19 cellular contexts compared by ENCODE assay signal in the genomic region with DNA sequence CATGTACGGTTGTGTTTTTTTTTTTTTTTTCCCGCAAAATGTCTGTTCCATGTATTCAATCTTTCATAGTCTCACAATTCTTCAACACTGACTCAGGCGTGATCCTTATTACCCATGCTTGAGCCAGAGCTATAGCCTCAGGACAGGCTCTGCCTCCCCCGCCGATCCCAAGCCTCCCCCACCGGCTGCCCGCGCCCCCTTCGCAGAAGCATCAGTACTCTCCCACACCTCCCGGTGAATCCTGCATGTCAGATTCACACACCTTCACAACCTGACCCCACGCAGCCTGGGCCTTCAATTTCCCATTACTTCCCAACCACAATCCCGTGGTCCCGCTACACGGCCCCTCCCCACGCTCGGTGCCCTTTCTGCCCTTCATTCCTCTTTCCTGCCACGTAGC.
A peak's percentile ranks its signal among the peaks of the same experiment; 100 is the strongest.
DNase-seq lines count a peak whose midpoint lies in the region; ATAC-seq and TF ChIP-seq lines count a peak whose summit lies in the region.
"Had no signal": no experiment of that assay in that cellular context is flagged by ENCODE, and none has a peak within 500 bp of the region (broad histone marks: within the 10 kb centered on the region; RNA-seq: fewer than 3 reads in every experiment).

No MANE protein-coding gene starts in this region.

- no peaks in the 10 kb centered on the region for H3K9me3 Mint-ChIP-seq in natural killer cell treated with Interleukin-12 subunit alpha and Interleukin-12 subunit beta and Interleukin-15 and Interleukin-18, amount 100 ng/mL, for 72 hours
- H3K9me3 Mint-ChIP-seq in natural killer cell (no peaks in the 10 kb centered on the region), WTC11 (peaks cover 3% of the 10 kb centered on the region; the same call in 1 of the 2 replicates), nephron (peaks cover 3% of the 10 kb centered on the region)
- H3K9me3 Mint-ChIP-seq: H9, HFFc6 had no signal

- H3K4me1 ChIP-seq in testis (no peaks in the 10 kb centered on the region), adrenal gland (replicated peaks in 1 of 2) (no peaks in the 10 kb centered on the region)

- peaks cover 8 to 14% of the 10 kb centered on the region in 2 donors for H3K4me1 Mint-ChIP-seq in natural killer cell treated with Interleukin-12 subunit alpha and Interleukin-12 subunit beta and Interleukin-15 and Interleukin-18, amount 100 ng/mL, for 72 hours (ENCODE audit: low read depth in 2 of 2)
- peaks cover 9 to 10% of the 10 kb centered on the region in 2 donors for H3K4me1 Mint-ChIP-seq in natural killer cell
- H3K4me1 Mint-ChIP-seq in WTC11 = peaks cover 30% of the 10 kb centered on the region
- peaks cover 19% of the 10 kb centered on the region for H3K4me1 Mint-ChIP-seq in nephron
- H3K4me1 Mint-ChIP-seq: CD4-positive, alpha-beta memory T cell had no signal

- no peak for ATAC-seq in natural killer cell treated with Interleukin-12 subunit alpha and Interleukin-12 subunit beta and Interleukin-15 and Interleukin-18, amount 100 ng/mL, for 72 hours
- no peak for ATAC-seq in natural killer cell
- ATAC-seq in WTC11 = no peak
- ATAC-seq: HCT116 had no signal

- POLR2A ChIA-PET in WTC11 (lab: Charles Lee) = interaction anchor here (0.7 kb wide), 1 partner anchor 601 kb away, joined by 4 read pairs; no protein-coding TSS in a partner anchor

- H3K36me3 ChIP-seq in testis (ENCODE audit: low read depth, missing control alignments) = no peaks in the 10 kb centered on the region
- H3K36me3 ChIP-seq in adrenal gland (replicated peaks in 1 of 2) = no peaks in the 10 kb centered on the region

- peak overlapping the region; percentile 57 to 80 for H3K27ac Mint-ChIP-seq in natural killer cell treated with Interleukin-12 subunit alpha and Interleukin-12 subunit beta and Interleukin-15 and Interleukin-18, amount 100 ng/mL, for 72 hours
- H3K27ac Mint-ChIP-seq in natural killer cell (no peak overlapping the region), WTC11 (peak overlapping the region; percentile 71), nephron (peak overlapping the region in 2 of 3 experiments; percentile 15 to 61)
- H3K27ac Mint-ChIP-seq: CD4-positive, alpha-beta memory T cell; HFFc6 had no signal

- H3K4me3 Mint-ChIP-seq in natural killer cell treated with Interleukin-12 subunit alpha and Interleukin-12 subunit beta and Interleukin-15 and Interleukin-18, amount 100 ng/mL, for 72 hours = no peak overlapping the region
- H3K4me3 Mint-ChIP-seq in natural killer cell = no peak overlapping the region
- no peak overlapping the region for H3K4me3 Mint-ChIP-seq in WTC11
- peak overlapping the region in 2 of 3 experiments; percentile 10 to 16 for H3K4me3 Mint-ChIP-seq in nephron
- H3K4me3 Mint-ChIP-seq: CD4-positive, alpha-beta memory T cell; H9; HFFc6 had no signal

- no peak for DNase-seq in natural killer cell treated with Interleukin-12 subunit alpha and Interleukin-12 subunit beta and Interleukin-15 and Interleukin-18, amount 100 ng/mL, for 72 hours (ENCODE audit: low spot score)
- no peak for DNase-seq in natural killer cell
- DNase-seq in WTC11 (ENCODE audit: low spot score) = no peak
- peak; percentile 22 for DNase-seq in testis
- DNase-seq in NOMO-1 treated with DMSO at 0.1 percent for 48 hours (lab: John Stamatoyannopoulos, UW; ENCODE audit: unreplicated experiment) = no peak
- no peak for DNase-seq in adrenal gland
- no peak for DNase-seq in NCI-H2171 (lab: John Stamatoyannopoulos, UW)
- DNase-seq: C1 segment of cervical spinal cord; Calu3; CD4-positive, alpha-beta memory T cell; COR-L47; DMS53; DMS79 treated with DMSO at 0.1 percent for 48 hours; GF-D8; GM23248; H9; HFFc6 had no signal

- WGBS in testis, 2 donors = 41 to 50% methylated on average over 16 to 17 of the region's 17 CpGs
- WGBS in adrenal gland, 4 donors = 70 to 84% (median 78%) methylated on average over 16 to 17 of the region's 17 CpGs

- intact Hi-C loops in natural killer cell (cut with micrococcal nuclease) (no loop called here), testis (cut with DNase I; ENCODE audit: low total_unique reads) (no loop called here), adrenal gland (cut with DNase I) (no loop called here)

- no peaks in the 10 kb centered on the region for H3K9me3 ChIP-seq in testis
- H3K9me3 ChIP-seq in adrenal gland (replicated peaks in 1 of 3) = no peaks in the 10 kb centered on the region

- H3K27me3 Mint-ChIP-seq in natural killer cell treated with Interleukin-12 subunit alpha and Interleukin-12 subunit beta and Interleukin-15 and Interleukin-18, amount 100 ng/mL, for 72 hours = peaks cover 2 to 8% of the 10 kb centered on the region in 2 donors
- H3K27me3 Mint-ChIP-seq in natural killer cell (ENCODE audit: low read depth in 2 of 2) (peaks cover 3 to 17% of the 10 kb centered on the region in 2 donors), WTC11 (ENCODE audit: low read depth) (no peaks in the 10 kb centered on the region; the same call in 1 of the 2 replicates), nephron (ENCODE audit: low read depth) (peaks cover 8% of the 10 kb centered on the region)

- peaks cover 4% of the 10 kb centered on the region for H3K36me3 Mint-ChIP-seq in natural killer cell treated with Interleukin-12 subunit alpha and Interleukin-12 subunit beta and Interleukin-15 and Interleukin-18, amount 100 ng/mL, for 72 hours
- H3K36me3 Mint-ChIP-seq in natural killer cell (no peaks in the 10 kb centered on the region), WTC11 (peaks cover 3% of the 10 kb centered on the region; the same call in 1 of the 2 replicates), nephron (ENCODE audit: low read depth) (no peaks in the 10 kb centered on the region)
- H3K36me3 Mint-ChIP-seq: CD4-positive, alpha-beta memory T cell had no signal

- peak overlapping the region in 1 of 2 donors; percentile 24 for H3K4me3 ChIP-seq in testis
- no peak overlapping the region for H3K4me3 ChIP-seq in adrenal gland
- H3K4me3 ChIP-seq: GM23248 had no signal

- H3K27me3 ChIP-seq in testis = no peaks in the 10 kb centered on the region
- no peaks in the 10 kb centered on the region for H3K27me3 ChIP-seq in adrenal gland

- CTCF ChIA-PET in WTC11 (lab: Charles Lee) = no interaction called here

- no peak for TF ChIP-seq CTCF in natural killer cell (IDR thresholded peaks at IDR 0.05)
- no peak for TF ChIP-seq CTCF in WTC11 (IDR thresholded peaks at IDR 0.05)
- no peak for TF ChIP-seq CTCF in nephron (IDR thresholded peaks at IDR 0.05; ENCODE audit: unreplicated experiment in 3 of 3)
- no peak for TF ChIP-seq CTCF in testis (IDR thresholded peaks at IDR 0.05)
- TF ChIP-seq CTCF in adrenal gland (IDR thresholded peaks at IDR 0.05) = no peak

- H3K27ac ChIP-seq in testis = no peak overlapping the region
- no peak overlapping the region for H3K27ac ChIP-seq in adrenal gland
- H3K27ac ChIP-seq: GM23248 had no signal

- TF ChIP-seq POLR2A in testis (IDR thresholded peaks at IDR 0.05) = no peak
- TF ChIP-seq POLR2A in adrenal gland (IDR thresholded peaks at IDR 0.05) = no peak

TF ChIP-seq in WTC11, 78 proteins besides CTCF, POLR2A, EP300 and RAD21 (continues in another document):
- TF ChIP-seq, protein P1, sequence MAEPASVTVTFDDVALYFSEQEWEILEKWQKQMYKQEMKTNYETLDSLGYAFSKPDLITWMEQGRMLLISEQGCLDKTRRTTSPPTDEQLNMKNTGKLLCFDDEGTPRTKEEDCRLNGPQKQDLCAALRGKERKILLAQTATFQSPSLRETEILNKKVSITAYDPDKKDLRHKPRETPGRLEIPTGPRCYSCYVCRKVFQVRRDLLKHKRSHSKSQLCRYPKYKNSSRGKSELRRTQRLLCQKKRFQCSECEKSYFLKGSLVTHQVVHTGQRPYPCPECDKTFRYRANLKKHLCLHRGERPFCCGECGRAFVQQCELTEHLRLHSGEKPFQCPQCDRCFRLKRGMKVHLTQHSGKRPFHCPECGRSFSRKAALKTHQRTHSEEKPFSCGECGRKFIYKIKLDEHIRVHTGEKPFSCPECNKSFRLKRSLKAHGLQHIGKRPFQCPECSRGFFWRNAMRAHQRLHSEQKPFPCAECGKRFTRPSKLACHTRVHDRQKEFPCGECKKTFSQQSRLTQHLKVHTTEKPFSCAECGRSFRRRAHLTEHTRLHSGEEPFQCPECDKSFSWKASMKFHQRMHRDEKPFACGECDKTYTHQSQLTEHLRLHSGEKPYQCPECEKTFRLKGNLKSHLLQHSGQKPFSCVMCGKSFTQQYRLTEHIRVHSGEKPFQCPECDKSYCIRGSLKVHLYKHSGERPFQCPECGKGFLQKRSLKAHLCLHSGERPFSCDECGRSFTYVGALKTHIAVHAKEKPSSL (CRISPR knock-in tag; conservative IDR thresholded peaks at IDR 0.05) = no peak
- no peak for TF ChIP-seq ZNF219 (CRISPR knock-in tag; IDR thresholded peaks at IDR 0.05; ENCODE audit: borderline replicate concordance)
- TF ChIP-seq, protein P2, sequence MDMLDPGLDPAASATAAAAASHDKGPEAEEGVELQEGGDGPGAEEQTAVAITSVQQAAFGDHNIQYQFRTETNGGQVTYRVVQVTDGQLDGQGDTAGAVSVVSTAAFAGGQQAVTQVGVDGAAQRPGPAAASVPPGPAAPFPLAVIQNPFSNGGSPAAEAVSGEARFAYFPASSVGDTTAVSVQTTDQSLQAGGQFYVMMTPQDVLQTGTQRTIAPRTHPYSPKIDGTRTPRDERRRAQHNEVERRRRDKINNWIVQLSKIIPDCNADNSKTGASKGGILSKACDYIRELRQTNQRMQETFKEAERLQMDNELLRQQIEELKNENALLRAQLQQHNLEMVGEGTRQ (CRISPR knock-in tag; IDR thresholded peaks at IDR 0.05) = no peak
- no peak for TF ChIP-seq ZNF423 (CRISPR knock-in tag; IDR thresholded peaks at IDR 0.05)
- TF ChIP-seq GABPB1 (CRISPR knock-in tag; IDR thresholded peaks at IDR 0.05) = no peak
- TF ChIP-seq, protein P3, sequence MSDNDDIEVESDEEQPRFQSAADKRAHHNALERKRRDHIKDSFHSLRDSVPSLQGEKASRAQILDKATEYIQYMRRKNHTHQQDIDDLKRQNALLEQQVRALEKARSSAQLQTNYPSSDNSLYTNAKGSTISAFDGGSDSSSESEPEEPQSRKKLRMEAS (CRISPR knock-in tag; IDR thresholded peaks at IDR 0.05) = no peak
- no peak for TF ChIP-seq ZNF232 (CRISPR knock-in tag; IDR thresholded peaks at IDR 0.05)
- TF ChIP-seq ZNF138 (CRISPR knock-in tag; conservative IDR thresholded peaks at IDR 0.05) = no peak
- no peak for TF ChIP-seq EMX1 (CRISPR knock-in tag; IDR thresholded peaks at IDR 0.05)
- TF ChIP-seq CREM (CRISPR knock-in tag; IDR thresholded peaks at IDR 0.05) = no peak

Comparison
In these comparisons a context has a peak if more than half of its experiments do, and no peak if none do; other contexts are left out.
1. H3K27ac Mint-ChIP-seq: peak in natural killer cell treated with Interleukin-12 subunit alpha and Interleukin-12 subunit beta and Interleukin-15 and Interleukin-18, amount 100 ng/mL, for 72 hours (2 of 2), WTC11 (single experiment) and nephron (2 of 3); none in natural killer cell (0 of 2).
2. H3K4me3 Mint-ChIP-seq: peak in nephron (2 of 3); none in natural killer cell treated with Interleukin-12 subunit alpha and Interleukin-12 subunit beta and Interleukin-15 and Interleukin-18, amount 100 ng/mL, for 72 hours (single experiment), natural killer cell (single experiment) and WTC11 (single experiment).